ENCODE assay signal across 10 cellular contexts in the genomic region with DNA sequence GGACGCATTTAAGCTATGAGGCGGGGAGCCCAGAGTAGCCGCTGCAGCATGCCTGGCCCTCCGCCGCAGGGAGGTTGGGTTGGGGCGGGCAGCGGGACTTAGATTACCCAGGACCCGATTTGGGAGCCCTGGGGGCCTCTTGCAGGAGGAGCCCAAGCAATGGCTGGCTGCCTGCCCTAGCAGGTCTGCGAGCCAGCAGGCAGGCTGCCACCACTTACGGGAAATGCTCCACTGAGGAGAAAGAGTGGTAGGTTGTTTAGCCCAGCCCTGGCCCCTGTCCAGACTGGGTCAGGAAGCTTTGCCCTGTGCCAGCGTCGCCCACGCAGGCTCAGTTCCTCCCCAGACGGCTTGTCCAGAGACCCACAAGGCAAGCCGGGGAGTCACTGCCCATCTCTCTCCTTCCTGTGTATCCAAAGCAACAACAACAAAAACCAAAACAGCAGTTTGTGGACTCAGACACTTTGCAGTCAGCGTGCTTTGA. TPM values are rescaled to one million over a fixed set of nuclear protein-coding genes. Genes with fewer than 3 reads are reported as not detected.
DNase-seq lines count a peak whose midpoint lies in the region; ATAC-seq and TF ChIP-seq lines count a peak whose summit lies in the region.
"Had no signal": no experiment of that assay in that cellular context is flagged by ENCODE, and none has a peak within 500 bp of the region (broad histone marks: within the 10 kb centered on the region; RNA-seq: fewer than 3 reads in every experiment).

No MANE protein-coding gene starts in this region.

- H3K4me3 ChIP-seq in ACC112 (ENCODE audit: low read depth, low read length) = peak overlapping the region; percentile 26
- peak overlapping the region; percentile 56 for H3K4me3 ChIP-seq in coronary artery
- peak overlapping the region; percentile 0 for H3K4me3 ChIP-seq in lower lobe of right lung
- H3K4me3 ChIP-seq in thymus (ENCODE audit: low read length) = no peak overlapping the region
- H3K4me3 ChIP-seq: SJSA1 had no signal

- TF ChIP-seq CTCF in coronary artery (IDR thresholded peaks at IDR 0.05) (no peak), lower lobe of right lung (IDR thresholded peaks at IDR 0.05) (no peak)

- peak; percentile 88 to 92 for ATAC-seq in lower lobe of right lung

- peak; percentile 60 for DNase-seq in NCI-H1694 treated with DMSO at 0.1 percent for 48 hours (lab: John Stamatoyannopoulos, UW)
- peak; percentile 98 for DNase-seq in coronary artery (ENCODE audit: low spot score)
- peak; percentile 97 for DNase-seq in lower lobe of right lung
- no peak for DNase-seq in SW480 (ENCODE audit: low spot score)
- no peak for DNase-seq in RKO (ENCODE audit: low spot score)
- no peak for DNase-seq in NCI-H1417 treated with DMSO at 0.1 percent for 48 hours (lab: John Stamatoyannopoulos, UW)

- H3K27me3 ChIP-seq in ACC112 (ENCODE audit: insufficient read depth, low read length) (no peaks in the 10 kb centered on the region), lower lobe of right lung (ENCODE audit: low read depth) (no peaks in the 10 kb centered on the region), thymus (ENCODE audit: control insufficient read depth, insufficient read depth) (no peaks in the 10 kb centered on the region)

- H3K4me1 ChIP-seq in ACC112 (ENCODE audit: control insufficient read depth, insufficient read depth, low read length, unreplicated experiment) (peaks cover 21% of the 10 kb centered on the region), lower lobe of right lung (peaks cover 63% of the 10 kb centered on the region), thymus (ENCODE audit: control insufficient read depth, insufficient read depth, low read length) (no peaks in the 10 kb centered on the region)
- H3K4me1 ChIP-seq: SJSA1 had no signal

- H2AFZ ChIP-seq in ACC112 (ENCODE audit: low read length, unreplicated experiment) = peak overlapping the region; percentile 57

- 54% methylated on average over 16 of the region's 16 CpGs for WGBS in thymus

- no peaks in the 10 kb centered on the region for H3K79me2 ChIP-seq in ACC112 (ENCODE audit: control insufficient read depth, insufficient read depth, low read length, unreplicated experiment)

- H3K27ac ChIP-seq in ACC112 (ENCODE audit: low read depth, low read length) (peak overlapping the region; percentile 81), coronary artery (peak overlapping the region; percentile 90 to 98), lower lobe of right lung (peak overlapping the region; percentile 90), thymus (ENCODE audit: low read depth) (peak overlapping the region; percentile 69)
- H3K27ac ChIP-seq: C4-2B, SJSA1 had no signal

- H3K9me3 ChIP-seq in lower lobe of right lung = no peaks in the 10 kb centered on the region
- no peaks in the 10 kb centered on the region for H3K9me3 ChIP-seq in thymus (ENCODE audit: control insufficient read depth)
- H3K9me3 ChIP-seq: SJSA1 had no signal

- H3K36me3 ChIP-seq in ACC112 (ENCODE audit: insufficient read depth, low read length) = no peaks in the 10 kb centered on the region
- no peaks in the 10 kb centered on the region for H3K36me3 ChIP-seq in lower lobe of right lung
- H3K36me3 ChIP-seq in thymus (ENCODE audit: control insufficient read depth, insufficient read depth) = no peaks in the 10 kb centered on the region
- H3K36me3 ChIP-seq: SJSA1 had no signal

- intact Hi-C loops in lower lobe of right lung (cut with DNase I) = no loop called here

RNA-seq across cellular contexts. Expression of a gene that starts 10.3 kb away (rescaled TPM):
- 0.24 TPM for total RNA-seq in lower lobe of right lung
- polyA plus RNA-seq in thymus = 5.1 TPM
- total RNA-seq: SJSA1 had no signal

RNA-seq across cellular contexts. Expression of a gene that starts 48.1 kb away (rescaled TPM):
- 119 TPM for total RNA-seq in lower lobe of right lung
- 32.8 TPM for polyA plus RNA-seq in thymus

Comparison
In these comparisons a context has a peak if more than half of its experiments do, and no peak if none do; other contexts are left out.
1. DNase-seq: peak in NCI-H1694 treated with DMSO at 0.1 percent for 48 hours (single experiment), coronary artery (single experiment) and lower lobe of right lung (single experiment); none in SW480 (single experiment), RKO (single experiment) and NCI-H1417 treated with DMSO at 0.1 percent for 48 hours (single experiment).
2. Peak in every context shown above with its lines, with median percentiles within 50 percentile points of each other: H3K27ac ChIP-seq.